Comparison of ENCODE assay signal across 9 cellular contexts in the genomic region with DNA sequence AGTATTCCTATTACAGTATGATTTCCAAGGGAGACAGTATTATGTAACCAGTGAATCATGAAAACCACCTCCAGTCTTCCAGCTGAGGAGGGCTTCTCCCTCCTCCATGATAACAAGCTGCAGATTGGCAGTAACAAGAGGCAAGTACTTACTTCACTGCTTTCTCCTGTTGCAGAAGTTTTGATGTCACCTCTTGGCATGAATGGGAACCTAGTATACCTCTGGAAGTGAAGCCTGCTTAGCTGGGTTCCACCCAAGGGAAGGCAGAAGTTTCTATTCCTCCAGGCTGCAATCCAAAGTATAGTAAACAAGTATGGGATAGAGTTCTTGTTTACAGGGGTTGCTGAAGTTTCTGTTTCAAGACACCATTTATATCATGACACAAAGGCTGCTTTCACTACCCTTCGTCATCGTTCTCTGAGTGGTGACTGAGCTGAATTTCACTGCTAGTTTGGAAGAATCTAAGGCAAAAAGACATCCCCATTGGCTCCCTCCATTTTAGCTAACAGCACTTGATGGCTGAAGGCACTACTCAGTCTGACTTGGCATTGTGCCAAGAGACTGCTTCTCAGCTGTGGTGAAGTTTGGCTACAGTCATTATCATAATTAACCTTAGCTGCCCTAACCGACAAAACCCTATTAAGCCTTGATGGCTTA. TPM values are rescaled to one million over a fixed set of nuclear protein-coding genes. Genes with fewer than 3 reads are reported as not detected.
DNase-seq lines count a peak whose midpoint lies in the region; ATAC-seq, FAIRE-seq and TF ChIP-seq lines count a peak whose summit lies in the region.
"Had no signal": no experiment of that assay in that cellular context is flagged by ENCODE, and none has a peak within 500 bp of the region (broad histone marks: within the 10 kb centered on the region; RNA-seq: fewer than 3 reads in every experiment).

No MANE protein-coding gene starts in this region.

- no peaks in the 10 kb centered on the region for H3K79me2 ChIP-seq in K562 (ENCODE audit: control insufficient read depth, insufficient read depth, low read length)

- intact Hi-C loops in K562 (cut with micrococcal nuclease), result no loop called here

- no peak for TF ChIP-seq EP300 in K562 (IDR thresholded peaks at IDR 0.05; ENCODE audit: low read length)

- H3K4me3 ChIP-seq in K562, result no peak overlapping the region
- H3K4me3 ChIP-seq in lung, result no peak overlapping the region

- CTCF ChIA-PET in K562 (lab: Yijun Ruan, JAX; ENCODE audit: low intra/inter-chr PET ratio), result no interaction called here

- ATAC-seq in K562, result no peak
- peak; percentile 17 for ATAC-seq in lung (ENCODE audit: insufficient read depth, low FRiP score)
- ATAC-seq in HG03095 (IDR thresholded peaks at IDR 0.05; ENCODE audit: unreplicated experiment), result no peak
- ATAC-seq in HG02678 (IDR thresholded peaks at IDR 0.05; ENCODE audit: unreplicated experiment), result no peak
- no peak for ATAC-seq in GM19324 (IDR thresholded peaks at IDR 0.05; ENCODE audit: low FRiP score, unreplicated experiment)
- no peak for ATAC-seq in natural killer cell treated with Interleukin-12 subunit alpha and Interleukin-12 subunit beta and Interleukin-15 and Interleukin-18, amount 100 ng/mL, for 72 hours

- no peaks in the 10 kb centered on the region for H3K9me3 ChIP-seq in K562 (replicated peaks; ENCODE audit: control insufficient read depth, insufficient read depth, low read depth, low read length)
- H3K9me3 ChIP-seq in lung (ENCODE audit: control insufficient read depth in 2 of 2, insufficient read depth in 1 of 2, low read length in 1 of 2), result no peaks in the 10 kb centered on the region

- WGBS in K562 (ENCODE audit: insufficient coverage, low coverage, missing lambda C conversion rate), result 39% methylated on average over 2 of the region's 3 CpGs
- WGBS in lung, 2 donors, result 61 to 64% methylated on average over 3 of the region's 3 CpGs

- no peak overlapping the region for H3K4me2 ChIP-seq in K562 (ENCODE audit: insufficient read depth, low read length)

- peaks cover 0 to 3% of the 10 kb centered on the region in 2 donors for H3K27me3 Mint-ChIP-seq in natural killer cell treated with Interleukin-12 subunit alpha and Interleukin-12 subunit beta and Interleukin-15 and Interleukin-18, amount 100 ng/mL, for 72 hours

- no peak for TF ChIP-seq POLR2A in K562 (conservative IDR thresholded peaks at IDR 0.05)

- H3K4me1 ChIP-seq in K562 (replicated peaks in 1 of 2; ENCODE audit: control insufficient read depth in 2 of 2, insufficient read depth in 2 of 2, low read length in 2 of 2) (no peaks in the 10 kb centered on the region; a peak in 2 of 5 replicates), lung (ENCODE audit: control insufficient read depth in 2 of 2, insufficient read depth in 2 of 2, low read length in 2 of 2) (peaks cover 0 to 3% of the 10 kb centered on the region in 2 donors)

- BruUV-seq in K562 (replicated peaks; lab: Mats Ljungman, UMichigan), result no TSS peak

- no peaks in the 10 kb centered on the region for H3K36me3 Mint-ChIP-seq in natural killer cell treated with Interleukin-12 subunit alpha and Interleukin-12 subunit beta and Interleukin-15 and Interleukin-18, amount 100 ng/mL, for 72 hours

- TF ChIP-seq CTCF in K562 (IDR thresholded peaks at IDR 0.05 in 2 of 3, conservative IDR thresholded peaks at IDR 0.05 in 1 of 3; ENCODE audit: insufficient read depth in 2 of 3, low read depth in 1 of 3, low read length in 3 of 3) (no peak), lung (IDR thresholded peaks at IDR 0.05; ENCODE audit: control extremely low read depth, extremely low read depth) (no peak)

- no peaks in the 10 kb centered on the region for H3K9me3 Mint-ChIP-seq in natural killer cell treated with Interleukin-12 subunit alpha and Interleukin-12 subunit beta and Interleukin-15 and Interleukin-18, amount 100 ng/mL, for 72 hours
- H3K9me3 Mint-ChIP-seq: T-helper 1 cell treated with Interleukin-12 subunit alpha and Interleukin-12 subunit beta and Interleukin-4 antibody, amounts not matched to agents 30 μg/mL and 1 μg/mL, for 36 hours had no signal

- H3K27ac Mint-ChIP-seq in natural killer cell treated with Interleukin-12 subunit alpha and Interleukin-12 subunit beta and Interleukin-15 and Interleukin-18, amount 100 ng/mL, for 72 hours, result no peak overlapping the region
- H3K27ac Mint-ChIP-seq: T-helper 1 cell treated with Interleukin-12 subunit alpha and Interleukin-12 subunit beta and Interleukin-4 antibody, amounts not matched to agents 30 μg/mL and 1 μg/mL, for 36 hours had no signal

- H2AFZ ChIP-seq in K562 (ENCODE audit: low read depth, low read length), result no peak overlapping the region

- H3K27ac ChIP-seq in K562 (ENCODE audit: extremely low read depth, low read depth, low read length), result no peak overlapping the region
- no peak overlapping the region for H3K27ac ChIP-seq in lung (ENCODE audit: low read depth in 1 of 2, low read length in 1 of 2)

- no peaks in the 10 kb centered on the region for H3K4me1 Mint-ChIP-seq in natural killer cell treated with Interleukin-12 subunit alpha and Interleukin-12 subunit beta and Interleukin-15 and Interleukin-18, amount 100 ng/mL, for 72 hours (ENCODE audit: low read depth in 2 of 2)

- POLR2A ChIA-PET in K562 (lab: Yijun Ruan, JAX), result interaction anchor here (1.1 kb wide), 1 partner anchor 15 kb away, joined by 3 read pairs; no protein-coding TSS in a partner anchor

- H3K36me3 ChIP-seq in K562 (ENCODE audit: control insufficient read depth, insufficient read depth, low read length), result no peaks in the 10 kb centered on the region
- H3K36me3 ChIP-seq in lung (ENCODE audit: control insufficient read depth in 2 of 2, insufficient read depth in 2 of 2, low read length in 2 of 2), result no peaks in the 10 kb centered on the region

- no peak overlapping the region for H3K4me3 Mint-ChIP-seq in natural killer cell treated with Interleukin-12 subunit alpha and Interleukin-12 subunit beta and Interleukin-15 and Interleukin-18, amount 100 ng/mL, for 72 hours
- H3K4me3 Mint-ChIP-seq: T-helper 1 cell treated with Interleukin-12 subunit alpha and Interleukin-12 subunit beta and Interleukin-4 antibody, amounts not matched to agents 30 μg/mL and 1 μg/mL, for 36 hours had no signal

- TF ChIP-seq RAD21 in K562 (CRISPR knock-in tag; conservative IDR thresholded peaks at IDR 0.05 in 1 of 2, IDR thresholded peaks at IDR 0.05 in 1 of 2), result peak in 1 of 2 experiments; percentile 45; a peak in 2 of 4 replicates

- in situ Hi-C loops in K562 (cut with MboI), result no loop called here

- H3K9ac ChIP-seq in K562 (ENCODE audit: insufficient read depth in 1 of 2, low read depth in 2 of 2, low read length in 2 of 2), result no peak overlapping the region

- DNase-seq in DMS153 treated with DMSO at 0.1 percent for 48 hours (lab: John Stamatoyannopoulos, UW; ENCODE audit: unreplicated experiment) (peak; percentile 28), NCI-H146 treated with DMSO at 0.1 percent for 48 hours (lab: John Stamatoyannopoulos, UW; ENCODE audit: unreplicated experiment) (peak; percentile 85), K562 (ENCODE audit: extremely low read depth in 1 of 4, low spot score in 3 of 4) (peak; percentile 13 to 35 (median 17)), lung (ENCODE audit: low spot score) (no peak)
- DNase-seq in natural killer cell treated with Interleukin-12 subunit alpha and Interleukin-12 subunit beta and Interleukin-15 and Interleukin-18, amount 100 ng/mL, for 72 hours (ENCODE audit: low spot score), result no peak

- H3K27me3 ChIP-seq in K562 (ENCODE audit: control insufficient read depth in 2 of 2, insufficient read depth in 2 of 2, low read length in 2 of 2) (no peaks in the 10 kb centered on the region), lung (ENCODE audit: control insufficient read depth, insufficient read depth) (no peaks in the 10 kb centered on the region)

- FAIRE-seq in K562 (lab: Jason Lieb, UNC), result no peak

- H3K9me1 ChIP-seq in K562 (ENCODE audit: control insufficient read depth, insufficient read depth, low read length), result no peaks in the 10 kb centered on the region

- no peaks in the 10 kb centered on the region; the same call in 1 of the 2 replicates for H4K20me1 ChIP-seq in K562 (replicated peaks; ENCODE audit: control insufficient read depth, insufficient read depth, low read length)

TF ChIP-seq in K562, 482 proteins besides CTCF, POLR2A, EP300 and RAD21 (continues in another document):
- TF ChIP-seq ZC3H11A (IDR thresholded peaks at IDR 0.05; ENCODE audit: low read depth, low read length) (no peak), MAFG (tag; conservative IDR thresholded peaks at IDR 0.05) (no peak), EWSR1 (IDR thresholded peaks at IDR 0.05; ENCODE audit: borderline replicate concordance, low read depth, partially characterized antibody) (no peak), NCOA2 (IDR thresholded peaks at IDR 0.05; ENCODE audit: partially characterized antibody in 2 of 2) (peak in 1 of 2 experiments; percentile 54), YY1 (IDR thresholded peaks at IDR 0.05; ENCODE audit: borderline replicate concordance in 1 of 3, control insufficient read depth in 1 of 3, extremely low read depth in 1 of 3, insufficient read depth in 3 of 3, insufficient read length in 1 of 3, insufficient replicate concordance in 2 of 3, low read depth in 1 of 3, low read length in 2 of 3) (no peak)

RNA-seq across cellular contexts. Expression of a gene that starts 49.8 kb away (rescaled TPM):
- total RNA-seq in K562 (2011; cell fraction: chromatin; rRNA removed; ENCODE audit: low replicate concordance), result 1.3 and 3.3 TPM in 2 replicates
- total RNA-seq in K562 (2011; cell fraction: nucleolus; rRNA removed), result 1.4 and 1.5 TPM in 2 replicates
- 2.3 and 6.9 TPM in 2 replicates for total RNA-seq in K562 (2011; cell fraction: nucleoplasm; rRNA removed)
- 9.7 and 11.4 TPM in 2 replicates for total RNA-seq in K562 (2014; rRNA removed)
- total RNA-seq in K562 (2014; rRNA removed; fragmentation: Illumina TruSeq; extraction: Trizol), result 13.2 and 14.5 TPM in 2 replicates
- total RNA-seq in K562 (2015; rRNA removed; fragmentation: Illumina TruSeq; extraction: Trizol), result 9.8 and 11.8 TPM in 2 replicates
- total RNA-seq in K562 (2021), result 12.9 and 14.3 TPM in 2 replicates
- 7.9 and 13.0 TPM in 2 replicates for polyA plus RNA-seq in K562 (2011; rRNA removed)
- polyA plus RNA-seq in K562 (2011; cell fraction: cytosol; rRNA removed), result 4.6 and 4.9 TPM in 2 replicates
- polyA plus RNA-seq in K562 (2011; cell fraction: nucleus; rRNA removed), result 1.7 and 2.3 TPM in 2 replicates
- polyA plus RNA-seq in K562 (2012), result 8.3 and 13.6 TPM in 2 replicates
- polyA plus RNA-seq in K562 (2014; fragmentation: Illumina TruSeq; extraction: Trizol), result 7.3 and 7.5 TPM in 2 replicates
- 1 to 10 TPM; 6.4 to 6.9 TPM for polyA plus RNA-seq in K562 (2014; fragmentation: Nextera tagmentation; extraction: Ambion mirVana)
- 9.7 and 10.7 TPM in 2 replicates for polyA plus RNA-seq in K562 (2014; rRNA removed)
- polyA minus RNA-seq in K562 (2011; rRNA and poly(A)+ RNA removed), result 6.6 and 7.9 TPM in 2 replicates
- 3.6 and 4.0 TPM in 2 replicates for polyA minus RNA-seq in K562 (2011; cell fraction: cytosol; rRNA and poly(A)+ RNA removed)
- polyA minus RNA-seq in K562 (2011; cell fraction: nucleus; rRNA and poly(A)+ RNA removed), result 1.6 and 2.0 TPM in 2 replicates
- 10 to 100 TPM; 14.1 to 16.2 TPM for total RNA-seq in lung
- polyA plus RNA-seq in lung, result 10 to 100 TPM; 11.0 to 14.9 TPM
- 10 to 100 TPM; 11.1 to 15.1 TPM for total RNA-seq in natural killer cell treated with Interleukin-12 subunit alpha and Interleukin-12 subunit beta and Interleukin-15 and Interleukin-18, amount 100 ng/mL, for 72 hours

Comparison
In these comparisons a context has a peak if more than half of its experiments do, and no peak if none do; other contexts are left out.
1. DNase-seq: peak in DMS153 treated with DMSO at 0.1 percent for 48 hours (single experiment), NCI-H146 treated with DMSO at 0.1 percent for 48 hours (single experiment) and K562 (4 of 4); none in lung (single experiment) and natural killer cell treated with Interleukin-12 subunit alpha and Interleukin-12 subunit beta and Interleukin-15 and Interleukin-18, amount 100 ng/mL, for 72 hours (single experiment).